Comparison of ENCODE assay signal across 17 cellular contexts in the genomic region with DNA sequence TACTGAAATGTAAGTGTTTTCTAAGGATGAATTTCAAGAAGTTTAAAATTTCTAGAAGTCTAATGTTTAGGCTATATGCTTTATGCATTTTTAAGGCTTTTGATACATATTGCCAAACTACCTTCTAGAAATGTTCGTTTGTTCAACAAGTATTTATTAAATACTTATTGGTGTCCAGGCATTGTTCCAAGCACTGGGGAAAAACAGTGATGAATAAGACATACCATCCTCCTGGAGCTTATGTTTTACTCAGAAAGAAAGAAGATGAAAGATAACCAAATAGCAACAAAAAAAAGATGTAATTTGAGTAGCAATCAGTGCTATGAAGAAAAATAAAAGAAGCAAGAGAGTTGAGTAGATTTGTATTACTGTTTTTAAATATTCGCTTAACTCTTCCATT.
"Had no signal": no experiment of that assay in that cellular context is flagged by ENCODE, and none has a peak within 500 bp of the region (broad histone marks: within the 10 kb centered on the region; RNA-seq: fewer than 3 reads in every experiment).

No MANE protein-coding gene starts in this region.

- DNase-seq: activated CD4-positive, alpha-beta T cell treated with anti-CD3 and anti-CD28 coated beads for 4 hours; activated CD8-positive, alpha-beta T cell treated with anti-CD3 and anti-CD28 coated beads for 36 hours; activated effector memory CD4-positive, alpha-beta T cell treated with Interleukin-2 at 50 U/mL for 16 hours; activated naive CD4-positive, alpha-beta T cell treated with anti-CD3 and anti-CD28 coated beads, Interleukin-2, amount 50 U/mL, for 16 hours; activated T-cell treated with anti-CD3 and anti-CD28 coated beads, Interleukin-2, amount 50 U/mL, for 4 hours; colonic mucosa; heart right ventricle; left colon; lower lobe of right lung; right lobe of liver had no signal

- H3K36me3 ChIP-seq: adrenal gland, colonic mucosa, gastroesophageal sphincter, heart right ventricle, lower lobe of right lung, ovary, right lobe of liver had no signal

- H3K4me1 ChIP-seq: adrenal gland, colonic mucosa, gastroesophageal sphincter, lower lobe of right lung, right lobe of liver had no signal

- H3K36me3 Mint-ChIP-seq: WTC11 had no signal

- H3K4me3 Mint-ChIP-seq: activated CD8-positive, alpha-beta T cell treated with anti-CD3 and anti-CD28 coated beads for 36 hours; activated T-cell treated with anti-CD3 and anti-CD28 coated beads, Interleukin-2, amount 50 U/mL, for 4 hours; stimulated activated naive CD8-positive, alpha-beta T cell treated with anti-CD3 and anti-CD28 coated beads, Interleukin-15, Interleukin-2, amounts not matched to agents 100 ng/mL and 50 ng/mL, for 24 hours; T-helper 1 cell treated with Interleukin-12 subunit alpha and Interleukin-12 subunit beta and Interleukin-4 antibody, amounts not matched to agents 30 μg/mL and 1 μg/mL, for 36 hours; type B pancreatic cell; WTC11 had no signal

- H3K9me3 Mint-ChIP-seq: activated CD8-positive, alpha-beta T cell treated with anti-CD3 and anti-CD28 coated beads for 36 hours; activated T-cell treated with anti-CD3 and anti-CD28 coated beads, Interleukin-2, amount 50 U/mL, for 4 hours; T-helper 1 cell treated with Interleukin-12 subunit alpha and Interleukin-12 subunit beta and Interleukin-4 antibody, amounts not matched to agents 30 μg/mL and 1 μg/mL, for 36 hours; type B pancreatic cell had no signal

- H3K27me3 ChIP-seq: adrenal gland, colonic mucosa, gastroesophageal sphincter, heart right ventricle, ovary, right lobe of liver had no signal

- H3K4me1 Mint-ChIP-seq: WTC11 had no signal

- H3K27me3 Mint-ChIP-seq: activated CD8-positive, alpha-beta T cell treated with anti-CD3 and anti-CD28 coated beads for 36 hours; stimulated activated naive CD8-positive, alpha-beta T cell treated with anti-CD3 and anti-CD28 coated beads, Interleukin-15, Interleukin-2, amounts not matched to agents 100 ng/mL and 50 ng/mL, for 24 hours; type B pancreatic cell had no signal

- H3K27ac Mint-ChIP-seq: activated CD8-positive, alpha-beta T cell treated with anti-CD3 and anti-CD28 coated beads for 36 hours; stimulated activated naive CD8-positive, alpha-beta T cell treated with anti-CD3 and anti-CD28 coated beads, Interleukin-15, Interleukin-2, amounts not matched to agents 100 ng/mL and 50 ng/mL, for 24 hours; T-helper 1 cell treated with Interleukin-12 subunit alpha and Interleukin-12 subunit beta and Interleukin-4 antibody, amounts not matched to agents 30 μg/mL and 1 μg/mL, for 36 hours; type B pancreatic cell; WTC11 had no signal

- H3K9me3 ChIP-seq: adrenal gland, colonic mucosa, gastroesophageal sphincter, heart right ventricle, lower lobe of right lung, ovary, right lobe of liver had no signal

- H3K27ac ChIP-seq: adrenal gland, colonic mucosa, gastroesophageal sphincter, heart right ventricle, lower lobe of right lung, ovary, right lobe of liver had no signal

- H3K4me3 ChIP-seq: adrenal gland, colonic mucosa, gastroesophageal sphincter, heart right ventricle, lower lobe of right lung, ovary, right lobe of liver had no signal
